1 cellular context compared by ENCODE assay signal in the genomic region with DNA sequence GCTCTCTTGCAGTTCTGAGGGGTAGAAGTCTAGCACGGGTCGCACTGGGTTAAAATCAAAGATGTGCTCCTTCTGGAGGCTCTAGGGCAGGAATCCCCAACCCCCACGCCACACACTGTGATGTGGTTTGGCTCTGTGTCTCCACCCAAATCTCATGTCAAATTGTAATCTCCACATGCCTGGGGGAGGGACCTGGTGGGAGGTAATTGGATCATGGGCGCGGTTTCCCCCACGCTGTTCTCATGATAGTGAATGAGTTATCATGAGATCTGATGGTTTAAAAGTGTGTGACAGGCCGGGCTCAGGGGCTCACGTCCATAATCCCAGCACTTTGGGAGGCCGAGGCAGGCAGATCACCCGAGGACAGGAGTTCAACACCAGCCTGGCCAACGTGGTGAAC.
TF ChIP-seq lines count a peak whose summit lies in the region.

No MANE protein-coding gene starts in this region.

TF ChIP-seq in K562, 482 proteins besides CTCF, POLR2A, EP300 and RAD21 (continued from another document and continues in another):
- TF ChIP-seq TCF15 (CRISPR knock-in tag; IDR thresholded peaks at IDR 0.05): no peak
- no peak for TF ChIP-seq MAFG (tag; conservative IDR thresholded peaks at IDR 0.05)
- no peak for TF ChIP-seq SIN3A (IDR thresholded peaks at IDR 0.05; ENCODE audit: borderline replicate concordance in 2 of 2, control insufficient read depth in 1 of 2, low read depth in 2 of 2, low read length in 2 of 2)
- no peak for TF ChIP-seq ZNF717 (CRISPR knock-in tag; IDR thresholded peaks at IDR 0.05)
- TF ChIP-seq, protein P1, sequence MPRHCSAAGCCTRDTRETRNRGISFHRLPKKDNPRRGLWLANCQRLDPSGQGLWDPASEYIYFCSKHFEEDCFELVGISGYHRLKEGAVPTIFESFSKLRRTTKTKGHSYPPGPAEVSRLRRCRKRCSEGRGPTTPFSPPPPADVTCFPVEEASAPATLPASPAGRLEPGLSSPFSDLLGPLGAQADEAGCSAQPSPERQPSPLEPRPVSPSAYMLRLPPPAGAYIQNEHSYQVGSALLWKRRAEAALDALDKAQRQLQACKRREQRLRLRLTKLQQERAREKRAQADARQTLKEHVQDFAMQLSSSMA (CRISPR knock-in tag; IDR thresholded peaks at IDR 0.05): no peak
- TF ChIP-seq NR3C1 (CRISPR knock-in tag; IDR thresholded peaks at IDR 0.05): no peak
- TF ChIP-seq ZNF778 (CRISPR knock-in tag; IDR thresholded peaks at IDR 0.05): no peak
- TF ChIP-seq, protein P2, sequence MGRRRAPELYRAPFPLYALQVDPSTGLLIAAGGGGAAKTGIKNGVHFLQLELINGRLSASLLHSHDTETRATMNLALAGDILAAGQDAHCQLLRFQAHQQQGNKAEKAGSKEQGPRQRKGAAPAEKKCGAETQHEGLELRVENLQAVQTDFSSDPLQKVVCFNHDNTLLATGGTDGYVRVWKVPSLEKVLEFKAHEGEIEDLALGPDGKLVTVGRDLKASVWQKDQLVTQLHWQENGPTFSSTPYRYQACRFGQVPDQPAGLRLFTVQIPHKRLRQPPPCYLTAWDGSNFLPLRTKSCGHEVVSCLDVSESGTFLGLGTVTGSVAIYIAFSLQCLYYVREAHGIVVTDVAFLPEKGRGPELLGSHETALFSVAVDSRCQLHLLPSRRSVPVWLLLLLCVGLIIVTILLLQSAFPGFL (CRISPR knock-in tag; IDR thresholded peaks at IDR 0.05): no peak
- no peak for TF ChIP-seq THRA (IDR thresholded peaks at IDR 0.05)
- TF ChIP-seq SLC30A9 (CRISPR knock-in tag; IDR thresholded peaks at IDR 0.05): no peak
- TF ChIP-seq CEBPG (CRISPR knock-in tag; IDR thresholded peaks at IDR 0.05): no peak
- TF ChIP-seq CEBPG (tag; conservative IDR thresholded peaks at IDR 0.05 in 1 of 2, IDR thresholded peaks at IDR 0.05 in 1 of 2): no peak
- TF ChIP-seq TCF7 (IDR thresholded peaks at IDR 0.05; ENCODE audit: borderline replicate concordance): peak; percentile 94
- TF ChIP-seq, protein P3, sequence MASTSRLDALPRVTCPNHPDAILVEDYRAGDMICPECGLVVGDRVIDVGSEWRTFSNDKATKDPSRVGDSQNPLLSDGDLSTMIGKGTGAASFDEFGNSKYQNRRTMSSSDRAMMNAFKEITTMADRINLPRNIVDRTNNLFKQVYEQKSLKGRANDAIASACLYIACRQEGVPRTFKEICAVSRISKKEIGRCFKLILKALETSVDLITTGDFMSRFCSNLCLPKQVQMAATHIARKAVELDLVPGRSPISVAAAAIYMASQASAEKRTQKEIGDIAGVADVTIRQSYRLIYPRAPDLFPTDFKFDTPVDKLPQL (IDR thresholded peaks at IDR 0.05; ENCODE audit: extremely low read depth, insufficient read length): no peak
- TF ChIP-seq MECOM (CRISPR knock-in tag; IDR thresholded peaks at IDR 0.05): no peak
- TF ChIP-seq CSDE1 (IDR thresholded peaks at IDR 0.05): no peak
- TF ChIP-seq ZNF174 (CRISPR knock-in tag; IDR thresholded peaks at IDR 0.05): no peak
- TF ChIP-seq MCM7 (IDR thresholded peaks at IDR 0.05): no peak
- TF ChIP-seq, protein P4, sequence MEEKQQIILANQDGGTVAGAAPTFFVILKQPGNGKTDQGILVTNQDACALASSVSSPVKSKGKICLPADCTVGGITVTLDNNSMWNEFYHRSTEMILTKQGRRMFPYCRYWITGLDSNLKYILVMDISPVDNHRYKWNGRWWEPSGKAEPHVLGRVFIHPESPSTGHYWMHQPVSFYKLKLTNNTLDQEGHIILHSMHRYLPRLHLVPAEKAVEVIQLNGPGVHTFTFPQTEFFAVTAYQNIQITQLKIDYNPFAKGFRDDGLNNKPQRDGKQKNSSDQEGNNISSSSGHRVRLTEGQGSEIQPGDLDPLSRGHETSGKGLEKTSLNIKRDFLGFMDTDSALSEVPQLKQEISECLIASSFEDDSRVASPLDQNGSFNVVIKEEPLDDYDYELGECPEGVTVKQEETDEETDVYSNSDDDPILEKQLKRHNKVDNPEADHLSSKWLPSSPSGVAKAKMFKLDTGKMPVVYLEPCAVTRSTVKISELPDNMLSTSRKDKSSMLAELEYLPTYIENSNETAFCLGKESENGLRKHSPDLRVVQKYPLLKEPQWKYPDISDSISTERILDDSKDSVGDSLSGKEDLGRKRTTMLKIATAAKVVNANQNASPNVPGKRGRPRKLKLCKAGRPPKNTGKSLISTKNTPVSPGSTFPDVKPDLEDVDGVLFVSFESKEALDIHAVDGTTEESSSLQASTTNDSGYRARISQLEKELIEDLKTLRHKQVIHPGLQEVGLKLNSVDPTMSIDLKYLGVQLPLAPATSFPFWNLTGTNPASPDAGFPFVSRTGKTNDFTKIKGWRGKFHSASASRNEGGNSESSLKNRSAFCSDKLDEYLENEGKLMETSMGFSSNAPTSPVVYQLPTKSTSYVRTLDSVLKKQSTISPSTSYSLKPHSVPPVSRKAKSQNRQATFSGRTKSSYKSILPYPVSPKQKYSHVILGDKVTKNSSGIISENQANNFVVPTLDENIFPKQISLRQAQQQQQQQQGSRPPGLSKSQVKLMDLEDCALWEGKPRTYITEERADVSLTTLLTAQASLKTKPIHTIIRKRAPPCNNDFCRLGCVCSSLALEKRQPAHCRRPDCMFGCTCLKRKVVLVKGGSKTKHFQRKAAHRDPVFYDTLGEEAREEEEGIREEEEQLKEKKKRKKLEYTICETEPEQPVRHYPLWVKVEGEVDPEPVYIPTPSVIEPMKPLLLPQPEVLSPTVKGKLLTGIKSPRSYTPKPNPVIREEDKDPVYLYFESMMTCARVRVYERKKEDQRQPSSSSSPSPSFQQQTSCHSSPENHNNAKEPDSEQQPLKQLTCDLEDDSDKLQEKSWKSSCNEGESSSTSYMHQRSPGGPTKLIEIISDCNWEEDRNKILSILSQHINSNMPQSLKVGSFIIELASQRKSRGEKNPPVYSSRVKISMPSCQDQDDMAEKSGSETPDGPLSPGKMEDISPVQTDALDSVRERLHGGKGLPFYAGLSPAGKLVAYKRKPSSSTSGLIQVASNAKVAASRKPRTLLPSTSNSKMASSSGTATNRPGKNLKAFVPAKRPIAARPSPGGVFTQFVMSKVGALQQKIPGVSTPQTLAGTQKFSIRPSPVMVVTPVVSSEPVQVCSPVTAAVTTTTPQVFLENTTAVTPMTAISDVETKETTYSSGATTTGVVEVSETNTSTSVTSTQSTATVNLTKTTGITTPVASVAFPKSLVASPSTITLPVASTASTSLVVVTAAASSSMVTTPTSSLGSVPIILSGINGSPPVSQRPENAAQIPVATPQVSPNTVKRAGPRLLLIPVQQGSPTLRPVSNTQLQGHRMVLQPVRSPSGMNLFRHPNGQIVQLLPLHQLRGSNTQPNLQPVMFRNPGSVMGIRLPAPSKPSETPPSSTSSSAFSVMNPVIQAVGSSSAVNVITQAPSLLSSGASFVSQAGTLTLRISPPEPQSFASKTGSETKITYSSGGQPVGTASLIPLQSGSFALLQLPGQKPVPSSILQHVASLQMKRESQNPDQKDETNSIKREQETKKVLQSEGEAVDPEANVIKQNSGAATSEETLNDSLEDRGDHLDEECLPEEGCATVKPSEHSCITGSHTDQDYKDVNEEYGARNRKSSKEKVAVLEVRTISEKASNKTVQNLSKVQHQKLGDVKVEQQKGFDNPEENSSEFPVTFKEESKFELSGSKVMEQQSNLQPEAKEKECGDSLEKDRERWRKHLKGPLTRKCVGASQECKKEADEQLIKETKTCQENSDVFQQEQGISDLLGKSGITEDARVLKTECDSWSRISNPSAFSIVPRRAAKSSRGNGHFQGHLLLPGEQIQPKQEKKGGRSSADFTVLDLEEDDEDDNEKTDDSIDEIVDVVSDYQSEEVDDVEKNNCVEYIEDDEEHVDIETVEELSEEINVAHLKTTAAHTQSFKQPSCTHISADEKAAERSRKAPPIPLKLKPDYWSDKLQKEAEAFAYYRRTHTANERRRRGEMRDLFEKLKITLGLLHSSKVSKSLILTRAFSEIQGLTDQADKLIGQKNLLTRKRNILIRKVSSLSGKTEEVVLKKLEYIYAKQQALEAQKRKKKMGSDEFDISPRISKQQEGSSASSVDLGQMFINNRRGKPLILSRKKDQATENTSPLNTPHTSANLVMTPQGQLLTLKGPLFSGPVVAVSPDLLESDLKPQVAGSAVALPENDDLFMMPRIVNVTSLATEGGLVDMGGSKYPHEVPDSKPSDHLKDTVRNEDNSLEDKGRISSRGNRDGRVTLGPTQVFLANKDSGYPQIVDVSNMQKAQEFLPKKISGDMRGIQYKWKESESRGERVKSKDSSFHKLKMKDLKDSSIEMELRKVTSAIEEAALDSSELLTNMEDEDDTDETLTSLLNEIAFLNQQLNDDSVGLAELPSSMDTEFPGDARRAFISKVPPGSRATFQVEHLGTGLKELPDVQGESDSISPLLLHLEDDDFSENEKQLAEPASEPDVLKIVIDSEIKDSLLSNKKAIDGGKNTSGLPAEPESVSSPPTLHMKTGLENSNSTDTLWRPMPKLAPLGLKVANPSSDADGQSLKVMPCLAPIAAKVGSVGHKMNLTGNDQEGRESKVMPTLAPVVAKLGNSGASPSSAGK (IDR thresholded peaks at IDR 0.05): no peak
- TF ChIP-seq CBX2 (IDR thresholded peaks at IDR 0.05; ENCODE audit: insufficient read depth, low read length, poor library complexity, severe bottlenecking): no peak
- peak; percentile 46; the same call in 1 of the 2 replicates for TF ChIP-seq CTBP1 (IDR thresholded peaks at IDR 0.05; ENCODE audit: borderline replicate concordance)
- peak; percentile 62 for TF ChIP-seq LEF1 (IDR thresholded peaks at IDR 0.05)
- no peak for TF ChIP-seq TSC22D4 (tag; IDR thresholded peaks at IDR 0.05)
- TF ChIP-seq ELF4 (CRISPR knock-in tag; IDR thresholded peaks at IDR 0.05): no peak
- no peak for TF ChIP-seq TCF7L2 (IDR thresholded peaks at IDR 0.05; ENCODE audit: low read depth, low read length)
- TF ChIP-seq L3MBTL2 (IDR thresholded peaks at IDR 0.05): peak; percentile 37; the same call in 1 of the 2 replicates
- TF ChIP-seq SETDB1 (IDR thresholded peaks at IDR 0.05; ENCODE audit: low read length): no peak
- peak in 1 of 2 experiments; percentile 74; a peak in 1 of 4 replicates for TF ChIP-seq RCOR1 (IDR thresholded peaks at IDR 0.05; ENCODE audit: borderline replicate concordance in 1 of 2, low read depth in 2 of 2, low read length in 2 of 2)
- TF ChIP-seq TAF7 (tag; IDR thresholded peaks at IDR 0.05): no peak
- no peak for TF ChIP-seq CBX1 (IDR thresholded peaks at IDR 0.05; ENCODE audit: low read depth)
- TF ChIP-seq HSF4 (CRISPR knock-in tag; IDR thresholded peaks at IDR 0.05; ENCODE audit: borderline replicate concordance): no peak
- no peak for TF ChIP-seq PHB (CRISPR knock-in tag; IDR thresholded peaks at IDR 0.05)
- TF ChIP-seq SREBF1 (IDR thresholded peaks at IDR 0.05; ENCODE audit: borderline replicate concordance, low read depth, low read length): no peak
- TF ChIP-seq CBFA2T3 (IDR thresholded peaks at IDR 0.05): peak; percentile 41
- TF ChIP-seq STAT5A (IDR thresholded peaks at IDR 0.05; ENCODE audit: borderline replicate concordance, low read length): no peak
- TF ChIP-seq TBP (optimal IDR thresholded peaks at IDR 0.05; ENCODE audit: low read depth, low read length): no peak
- TF ChIP-seq KDM1A (IDR thresholded peaks at IDR 0.05): peak; percentile 60 to 65; a peak in 2 of 4 replicates
- TF ChIP-seq ATF7 (IDR thresholded peaks at IDR 0.05): 0 out of 2 replicates have a peak, but pooled peaks have one; percentile 18
- no peak for TF ChIP-seq SNRNP70 (optimal IDR thresholded peaks at IDR 0.05; ENCODE audit: low read depth, low read length)
- TF ChIP-seq VEZF1 (CRISPR knock-in tag; IDR thresholded peaks at IDR 0.05): peak; percentile 50
- peak; percentile 38; the same call in 1 of the 2 replicates for TF ChIP-seq ARID1B (IDR thresholded peaks at IDR 0.05)
- TF ChIP-seq, protein P5, sequence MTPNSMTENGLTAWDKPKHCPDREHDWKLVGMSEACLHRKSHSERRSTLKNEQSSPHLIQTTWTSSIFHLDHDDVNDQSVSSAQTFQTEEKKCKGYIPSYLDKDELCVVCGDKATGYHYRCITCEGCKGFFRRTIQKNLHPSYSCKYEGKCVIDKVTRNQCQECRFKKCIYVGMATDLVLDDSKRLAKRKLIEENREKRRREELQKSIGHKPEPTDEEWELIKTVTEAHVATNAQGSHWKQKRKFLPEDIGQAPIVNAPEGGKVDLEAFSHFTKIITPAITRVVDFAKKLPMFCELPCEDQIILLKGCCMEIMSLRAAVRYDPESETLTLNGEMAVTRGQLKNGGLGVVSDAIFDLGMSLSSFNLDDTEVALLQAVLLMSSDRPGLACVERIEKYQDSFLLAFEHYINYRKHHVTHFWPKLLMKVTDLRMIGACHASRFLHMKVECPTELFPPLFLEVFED (CRISPR knock-in tag; conservative IDR thresholded peaks at IDR 0.05): no peak
- 0 out of 2 replicates have a peak, but pooled peaks have one; percentile 30 for TF ChIP-seq HES1 (IDR thresholded peaks at IDR 0.05; ENCODE audit: low read depth)
- TF ChIP-seq ESRRA (IDR thresholded peaks at IDR 0.05; ENCODE audit: borderline replicate concordance, low read depth): peak; percentile 34; the same call in 1 of the 2 replicates
- no peak for TF ChIP-seq TRIM28 (IDR thresholded peaks at IDR 0.05)
- no peak for TF ChIP-seq POLR3G (IDR thresholded peaks at IDR 0.05; ENCODE audit: extremely low read depth, insufficient read length, insufficient replicate concordance)
- peak; percentile 34; the same call in 1 of the 2 replicates for TF ChIP-seq KLF16 (IDR thresholded peaks at IDR 0.05)
- no peak for TF ChIP-seq CCNT2 (IDR thresholded peaks at IDR 0.05; ENCODE audit: borderline replicate concordance, extremely low read depth, insufficient read length, low read depth, low read length)
